Comparison of ENCODE assay signal across 22 cellular contexts in genomic region chrY:8393246-8393645, GRCh38.
"Had no signal": no experiment of that assay in that cellular context is flagged by ENCODE, and none has a peak within 500 bp of the region (broad histone marks: within the 10 kb centered on the region; RNA-seq: fewer than 3 reads in every experiment).

No MANE protein-coding gene starts in this region.

- H3K36me3 ChIP-seq: SJSA1 had no signal

- H3K27me3 ChIP-seq: SJSA1 had no signal

- H3K4me1 ChIP-seq: SJSA1 had no signal

- H3K27ac ChIP-seq: RWPE1, SJSA1, SK-N-MC had no signal

- H3K4me3 ChIP-seq: SJSA1, SK-N-MC had no signal

- DNase-seq: IMR-90, Karpas-422, KG1, MM.1S, NCI-H1048, NCI-H1105, NCI-H1417, NCI-H1436 treated with DMSO at 0.1 percent for 48 hours, NCI-H1694, NCI-H187 treated with DMSO at 0.1 percent for 48 hours, NCI-H2029 treated with DMSO at 0.1 percent for 48 hours, NCI-H2171 treated with DMSO at 0.1 percent for 48 hours, NCI-H510A, NCI-H524 treated with DMSO at 0.1 percent for 48 hours, NCI-H69, NCI-H774, SHP77 treated with DMSO at 0.1 percent for 48 hours had no signal

- H3K9me3 ChIP-seq: SJSA1 had no signal

- ATAC-seq: HepG2, Right ventricle myocardium inferior had no signal
